8 cellular contexts compared by ENCODE assay signal in genomic region chr7:88111136-88111748, GRCh38.
DNase-seq lines count a peak whose midpoint lies in the region; ATAC-seq and TF ChIP-seq lines count a peak whose summit lies in the region.

No MANE protein-coding gene starts in this region.

- no peaks in the 10 kb centered on the region for H3K27me3 ChIP-seq in DND-41 (ENCODE audit: insufficient read depth, low read length, poor library complexity)
- H3K27me3 ChIP-seq in WERI-Rb-1 (ENCODE audit: insufficient read depth, low read depth, severe bottlenecking) = no peaks in the 10 kb centered on the region
- no peaks in the 10 kb centered on the region for H3K27me3 ChIP-seq in right atrium auricular region

- no peak overlapping the region for H3K4me3 Mint-ChIP-seq in stimulated activated effector memory CD8-positive, alpha-beta T cell treated with anti-CD3 and anti-CD28 coated beads, Interleukin-12 subunit alpha, Interleukin-12 subunit beta, amount 100 ng/mL, for 72 hours

- no peak overlapping the region for H3K4me2 ChIP-seq in DND-41 (ENCODE audit: insufficient read depth, low read length)

- H3K4me3 ChIP-seq in DND-41 (ENCODE audit: low read depth in 1 of 2, low read length in 2 of 2) (no peak overlapping the region), WERI-Rb-1 (ENCODE audit: low read depth, low read length) (no peak overlapping the region), right atrium auricular region (no peak overlapping the region)

- DNase-seq in DND-41 = no peak
- peak; percentile 53 for DNase-seq in HCEC 1CT
- peak; percentile 34 for DNase-seq in NCI-H146 treated with DMSO at 0.1 percent for 48 hours (lab: John Stamatoyannopoulos, UW; ENCODE audit: unreplicated experiment)
- DNase-seq in WERI-Rb-1 = no peak
- DNase-seq in right atrium auricular region (ENCODE audit: low spot score) = no peak
- DNase-seq in stromal cell of bone marrow (ENCODE audit: low read depth) = peak; percentile 21
- no peak for DNase-seq in stimulated activated effector memory CD8-positive, alpha-beta T cell treated with anti-CD3 and anti-CD28 coated beads, Interleukin-12 subunit alpha, Interleukin-12 subunit beta, amount 100 ng/mL, for 72 hours (ENCODE audit: low spot score in 2 of 2)
- DNase-seq in head of caudate nucleus = no peak

- H3K27ac ChIP-seq in DND-41 (ENCODE audit: low read length) (no peak overlapping the region), WERI-Rb-1 (no peak overlapping the region), right atrium auricular region (no peak overlapping the region)

- no peaks in the 10 kb centered on the region for H3K79me2 ChIP-seq in DND-41 (ENCODE audit: insufficient read depth, low read length)

- no peaks in the 10 kb centered on the region for H4K20me1 ChIP-seq in DND-41 (ENCODE audit: insufficient read depth, low read length)

- intact Hi-C loops in head of caudate nucleus (cut with DNase I) = no loop called here

- no peaks in the 10 kb centered on the region for H3K4me1 Mint-ChIP-seq in stimulated activated effector memory CD8-positive, alpha-beta T cell treated with anti-CD3 and anti-CD28 coated beads, Interleukin-12 subunit alpha, Interleukin-12 subunit beta, amount 100 ng/mL, for 72 hours

- H3K9ac ChIP-seq in DND-41 (ENCODE audit: low read depth, low read length) = no peak overlapping the region

- no peak overlapping the region for H3K27ac Mint-ChIP-seq in stimulated activated effector memory CD8-positive, alpha-beta T cell treated with anti-CD3 and anti-CD28 coated beads, Interleukin-12 subunit alpha, Interleukin-12 subunit beta, amount 100 ng/mL, for 72 hours

- no peak overlapping the region for H2AFZ ChIP-seq in DND-41 (ENCODE audit: low read depth, low read length)

- H3K9me3 ChIP-seq in DND-41 (ENCODE audit: insufficient read depth, low read length, severe bottlenecking) (no peaks in the 10 kb centered on the region), WERI-Rb-1 (ENCODE audit: severe bottlenecking) (no peaks in the 10 kb centered on the region), right atrium auricular region (no peaks in the 10 kb centered on the region)

- H3K4me1 ChIP-seq in DND-41 (ENCODE audit: insufficient read depth, low read length) (no peaks in the 10 kb centered on the region), right atrium auricular region (peaks cover 0 to under 1% of the 10 kb centered on the region in 2 donors)

- TF ChIP-seq CTCF in DND-41 (IDR thresholded peaks at IDR 0.05; ENCODE audit: borderline replicate concordance, extremely low read depth, low read length, poor library complexity, severe bottlenecking) = peak; percentile 72
- 0 out of 2 replicates have a peak, but pooled peaks have one; percentile 33 for TF ChIP-seq CTCF in WERI-Rb-1 (IDR thresholded peaks at IDR 0.05; ENCODE audit: low read depth, low read length)
- peak; percentile 36 to 72 for TF ChIP-seq CTCF in right atrium auricular region (IDR thresholded peaks at IDR 0.05)

- H3K9me3 Mint-ChIP-seq in stimulated activated effector memory CD8-positive, alpha-beta T cell treated with anti-CD3 and anti-CD28 coated beads, Interleukin-12 subunit alpha, Interleukin-12 subunit beta, amount 100 ng/mL, for 72 hours = no peaks in the 10 kb centered on the region

- no peaks in the 10 kb centered on the region for H3K36me3 Mint-ChIP-seq in stimulated activated effector memory CD8-positive, alpha-beta T cell treated with anti-CD3 and anti-CD28 coated beads, Interleukin-12 subunit alpha, Interleukin-12 subunit beta, amount 100 ng/mL, for 72 hours

- H3K36me3 ChIP-seq in DND-41 (ENCODE audit: insufficient read depth, low read length) (no peaks in the 10 kb centered on the region), WERI-Rb-1 (no peaks in the 10 kb centered on the region), right atrium auricular region (no peaks in the 10 kb centered on the region)

- ATAC-seq in DND-41 (ENCODE audit: insufficient read depth, low read depth) = peak; percentile 61; the same call in 2 of the 3 replicates
- ATAC-seq in stimulated activated effector memory CD8-positive, alpha-beta T cell treated with anti-CD3 and anti-CD28 coated beads, Interleukin-12 subunit alpha, Interleukin-12 subunit beta, amount 100 ng/mL, for 72 hours = no peak

Comparison
In these comparisons a context has a peak if more than half of its experiments do, and no peak if none do; other contexts are left out.
1. DNase-seq: peak in HCEC 1CT (single experiment), NCI-H146 treated with DMSO at 0.1 percent for 48 hours (single experiment) and stromal cell of bone marrow (single experiment); none in DND-41 (single experiment), WERI-Rb-1 (single experiment), right atrium auricular region (single experiment), stimulated activated effector memory CD8-positive, alpha-beta T cell treated with anti-CD3 and anti-CD28 coated beads, Interleukin-12 subunit alpha, Interleukin-12 subunit beta, amount 100 ng/mL, for 72 hours (0 of 2) and head of caudate nucleus (0 of 42).
2. Peak in every context shown above with its lines, with median percentiles within 50 percentile points of each other: CTCF ChIP-seq.